ENCODE assay signal across 13 cellular contexts in the genomic region with DNA sequence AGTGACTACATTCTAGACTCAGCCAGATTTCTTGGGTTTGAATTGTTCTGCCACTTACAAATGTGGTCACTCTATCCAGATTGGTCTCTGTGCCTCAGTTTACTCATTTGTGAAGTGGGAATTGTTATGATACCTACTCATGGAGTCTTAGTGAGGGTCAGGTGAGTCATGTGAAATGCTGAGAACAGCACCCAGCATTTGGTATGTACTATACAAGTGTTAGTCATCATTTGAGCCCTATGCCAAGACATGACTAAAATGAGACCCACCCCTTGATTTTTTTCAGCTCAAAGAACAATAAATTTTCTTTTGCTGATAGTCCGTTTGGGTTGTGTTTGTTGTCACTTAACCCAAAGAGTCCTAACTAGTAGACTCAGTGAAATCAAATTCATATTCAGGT.
DNase-seq lines count a peak whose midpoint lies in the region; ATAC-seq and TF ChIP-seq lines count a peak whose summit lies in the region.
"Had no signal": no experiment of that assay in that cellular context is flagged by ENCODE, and none has a peak within 500 bp of the region (broad histone marks: within the 10 kb centered on the region; RNA-seq: fewer than 3 reads in every experiment).

No MANE protein-coding gene starts in this region.

- no peak overlapping the region for H3K27ac Mint-ChIP-seq in activated CD4-positive, alpha-beta T cell treated with anti-CD3 and anti-CD28 coated beads for 36 hours
- H3K27ac Mint-ChIP-seq in osteocyte (ENCODE audit: unreplicated experiment), result no peak overlapping the region
- H3K27ac Mint-ChIP-seq: activated CD4-positive, alpha-beta T cell treated with anti-CD3 and anti-CD28 coated beads, Interleukin-2, amount 10 ng/mL, durations not matched to agents 7 days and 5 days had no signal

- no peaks in the 10 kb centered on the region for H3K9me3 Mint-ChIP-seq in activated CD4-positive, alpha-beta T cell treated with anti-CD3 and anti-CD28 coated beads for 36 hours (ENCODE audit: low read depth)
- H3K9me3 Mint-ChIP-seq in osteocyte (ENCODE audit: unreplicated experiment), result no peaks in the 10 kb centered on the region
- H3K9me3 Mint-ChIP-seq: activated CD4-positive, alpha-beta T cell treated with anti-CD3 and anti-CD28 coated beads, Interleukin-2, amount 10 ng/mL, durations not matched to agents 7 days and 5 days had no signal

- POLR2A ChIA-PET in activated CD4-positive, alpha-beta T cell treated with anti-CD3 and anti-CD28 coated beads for 36 hours (lab: Charles Lee), result no interaction called here
- POLR2A ChIA-PET in RWPE1 (lab: Yijun Ruan, JAX; ENCODE audit: low non-redundant PET), result no interaction called here

- TF ChIP-seq CTCF in RWPE1 (conservative IDR thresholded peaks at IDR 0.05; ENCODE audit: low read depth) (no peak), osteocyte (IDR thresholded peaks at IDR 0.05) (no peak)

- intact Hi-C loops in activated CD4-positive, alpha-beta T cell treated with anti-CD3 and anti-CD28 coated beads for 36 hours (cut with DNase I, micrococcal nuclease), result loop anchor here (1.0 to 5.0 kb wide), 3 partner anchors 23 to 175 kb away; no protein-coding TSS in a partner anchor

- H3K4me3 Mint-ChIP-seq in activated CD4-positive, alpha-beta T cell treated with anti-CD3 and anti-CD28 coated beads for 36 hours, result no peak overlapping the region
- H3K4me3 Mint-ChIP-seq in osteocyte (ENCODE audit: unreplicated experiment), result no peak overlapping the region
- H3K4me3 Mint-ChIP-seq: activated CD4-positive, alpha-beta T cell treated with anti-CD3 and anti-CD28 coated beads, Interleukin-2, amount 10 ng/mL, durations not matched to agents 7 days and 5 days had no signal

- H3K36me3 Mint-ChIP-seq in activated CD4-positive, alpha-beta T cell treated with anti-CD3 and anti-CD28 coated beads for 36 hours (ENCODE audit: low read depth), result no peaks in the 10 kb centered on the region
- H3K36me3 Mint-ChIP-seq in osteocyte (ENCODE audit: unreplicated experiment), result no peaks in the 10 kb centered on the region

- H3K27me3 Mint-ChIP-seq in activated CD4-positive, alpha-beta T cell treated with anti-CD3 and anti-CD28 coated beads for 36 hours, result peaks cover 32% of the 10 kb centered on the region
- peaks cover 15% of the 10 kb centered on the region for H3K27me3 Mint-ChIP-seq in osteocyte (ENCODE audit: unreplicated experiment)

- ATAC-seq in activated CD4-positive, alpha-beta T cell treated with anti-CD3 and anti-CD28 coated beads for 36 hours, result peak; percentile 71
- no peak for ATAC-seq in GM19397 (IDR thresholded peaks at IDR 0.05; ENCODE audit: unreplicated experiment)
- no peak for ATAC-seq in GM21786 (IDR thresholded peaks at IDR 0.05; ENCODE audit: unreplicated experiment)

- CTCF ChIA-PET in activated CD4-positive, alpha-beta T cell treated with anti-CD3 and anti-CD28 coated beads for 36 hours (lab: Charles Lee), result no interaction called here
- CTCF ChIA-PET in RWPE1 (lab: Yijun Ruan, JAX), result interaction anchor here (1.4 kb wide), 1 partner anchor 15 kb away, joined by 6 read pairs; no protein-coding TSS in a partner anchor

- no peak for DNase-seq in activated CD4-positive, alpha-beta T cell treated with anti-CD3 and anti-CD28 coated beads for 36 hours
- no peak for DNase-seq in activated CD4-positive, alpha-beta T cell treated with anti-CD3 and anti-CD28 coated beads for 4 hours
- DNase-seq in RWPE1 (ENCODE audit: low spot score) (peak; percentile 97), fibroblast of gingiva (ENCODE audit: low read depth) (peak; percentile 54), smooth muscle cell of the brain vasculature (ENCODE audit: low read depth, low spot score) (peak; percentile 37), osteocyte (ENCODE audit: extremely low spot score, unreplicated experiment) (no peak)
- DNase-seq: activated CD4-positive, alpha-beta T cell treated with anti-CD3 and anti-CD28 coated beads, Interleukin-2, amount 10 ng/mL, durations not matched to agents 7 days and 5 days; gastrocnemius medialis; NCI-H2171; psoas muscle; Right ventricle myocardium superior had no signal

- peaks cover 26% of the 10 kb centered on the region for H3K4me1 Mint-ChIP-seq in activated CD4-positive, alpha-beta T cell treated with anti-CD3 and anti-CD28 coated beads for 36 hours
- peaks cover 10% of the 10 kb centered on the region for H3K4me1 Mint-ChIP-seq in osteocyte (ENCODE audit: unreplicated experiment)

- H3K27ac ChIP-seq in RWPE1, result no peak overlapping the region
- H3K27ac ChIP-seq: gastrocnemius medialis, psoas muscle had no signal

Comparison
In these comparisons a context has a peak if more than half of its experiments do, and no peak if none do; other contexts are left out.
1. DNase-seq: peak in RWPE1 (single experiment), fibroblast of gingiva (single experiment) and smooth muscle cell of the brain vasculature (single experiment); none in activated CD4-positive, alpha-beta T cell treated with anti-CD3 and anti-CD28 coated beads for 36 hours (single experiment), activated CD4-positive, alpha-beta T cell treated with anti-CD3 and anti-CD28 coated beads for 4 hours (0 of 2) and osteocyte (single experiment).